Comparison of ENCODE assay signal across 7 cellular contexts in the genomic region with DNA sequence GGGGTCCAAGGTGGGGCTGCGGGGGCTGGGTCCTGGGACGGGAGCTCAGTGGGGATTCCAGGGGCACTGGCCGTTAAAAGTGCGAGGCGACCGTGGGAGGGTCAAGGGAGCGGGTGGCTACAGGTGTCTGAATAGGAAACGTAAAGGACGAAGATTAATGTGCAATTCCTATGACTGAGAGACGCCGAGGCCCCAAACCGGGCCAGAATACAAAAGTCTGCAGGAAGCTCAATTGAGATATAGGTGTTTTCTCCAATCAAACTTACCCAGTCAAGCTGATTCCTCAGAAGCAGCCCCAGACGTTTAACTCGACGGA. TPM values are rescaled to one million over a fixed set of nuclear protein-coding genes. Genes with fewer than 3 reads are reported as not detected.
DNase-seq lines count a peak whose midpoint lies in the region; ATAC-seq and TF ChIP-seq lines count a peak whose summit lies in the region.

A gene (minus strand): TSS at position 305 of the 316 bp plus-strand sequence. CDS start 7,247 bp downstream, outside the sequence.

- peak; percentile 32 for TF ChIP-seq POLR2A in NB4 (IDR thresholded peaks at IDR 0.05; ENCODE audit: extremely low read depth, insufficient read length)

- H3K27me3 Mint-ChIP-seq in natural killer cell treated with Interleukin-12 subunit alpha and Interleukin-12 subunit beta and Interleukin-15 and Interleukin-18, amount 100 ng/mL, for 72 hours, result no peaks in the 10 kb centered on the region

- peaks cover 25 to 35% of the 10 kb centered on the region in 2 donors for H3K4me1 Mint-ChIP-seq in natural killer cell treated with Interleukin-12 subunit alpha and Interleukin-12 subunit beta and Interleukin-15 and Interleukin-18, amount 100 ng/mL, for 72 hours (ENCODE audit: low read depth in 2 of 2)

- H3K27ac Mint-ChIP-seq in natural killer cell treated with Interleukin-12 subunit alpha and Interleukin-12 subunit beta and Interleukin-15 and Interleukin-18, amount 100 ng/mL, for 72 hours, result peak within 1 kb of the TSS; percentile 99 to 100

- H3K4me3 ChIP-seq in NB4 (ENCODE audit: low read depth, low read length), result peak within 1 kb of the TSS; percentile 77

- peak within 1 kb of the TSS; percentile 100 for H3K4me3 Mint-ChIP-seq in natural killer cell treated with Interleukin-12 subunit alpha and Interleukin-12 subunit beta and Interleukin-15 and Interleukin-18, amount 100 ng/mL, for 72 hours

- no peaks in the 10 kb centered on the region for H3K9me3 Mint-ChIP-seq in natural killer cell treated with Interleukin-12 subunit alpha and Interleukin-12 subunit beta and Interleukin-15 and Interleukin-18, amount 100 ng/mL, for 72 hours

- in situ Hi-C loops in endometrial microvascular endothelial cells (cut with HindIII; ENCODE audit: inconsistent ontology term, low pct_unique_long_range_greater_than_20kb, low sequenced_read_pairs), result loop anchor here (10.0 kb wide), 1 partner anchor 103 kb away; no protein-coding TSS in a partner anchor

- H3K36me3 Mint-ChIP-seq in natural killer cell treated with Interleukin-12 subunit alpha and Interleukin-12 subunit beta and Interleukin-15 and Interleukin-18, amount 100 ng/mL, for 72 hours, result no peaks in the 10 kb centered on the region

- DNase-seq in NB4 (ENCODE audit: low read depth), result no peak
- no peak for DNase-seq in natural killer cell treated with Interleukin-12 subunit alpha and Interleukin-12 subunit beta and Interleukin-15 and Interleukin-18, amount 100 ng/mL, for 72 hours (ENCODE audit: low spot score)
- no peak for DNase-seq in iPS-NIHi11 (ENCODE audit: low spot score)
- DNase-seq in NCI-H1092 treated with DMSO at 0.1 percent for 48 hours (lab: John Stamatoyannopoulos, UW), result no peak
- no peak for DNase-seq in occipital lobe (lab: John Stamatoyannopoulos, UW)

- TF ChIP-seq CTCF in NB4 (IDR thresholded peaks at IDR 0.05; ENCODE audit: low read depth, low read length), result no peak

- peak; percentile 22 for ATAC-seq in GM21825 (IDR thresholded peaks at IDR 0.05; ENCODE audit: unreplicated experiment)
- ATAC-seq in natural killer cell treated with Interleukin-12 subunit alpha and Interleukin-12 subunit beta and Interleukin-15 and Interleukin-18, amount 100 ng/mL, for 72 hours, result peak; percentile 12

RNA-seq across cellular contexts. Expression of the gene that starts here (rescaled TPM):
- total RNA-seq in endometrial microvascular endothelial cells (ENCODE audit: inconsistent ontology term) (11.5 TPM), occipital lobe (1.9 TPM)
- total RNA-seq in natural killer cell treated with Interleukin-12 subunit alpha and Interleukin-12 subunit beta and Interleukin-15 and Interleukin-18, amount 100 ng/mL, for 72 hours, result 10 to 100 TPM; 14.2 to 20.0 TPM
